30 cellular contexts compared by ENCODE assay signal in the genomic region with DNA sequence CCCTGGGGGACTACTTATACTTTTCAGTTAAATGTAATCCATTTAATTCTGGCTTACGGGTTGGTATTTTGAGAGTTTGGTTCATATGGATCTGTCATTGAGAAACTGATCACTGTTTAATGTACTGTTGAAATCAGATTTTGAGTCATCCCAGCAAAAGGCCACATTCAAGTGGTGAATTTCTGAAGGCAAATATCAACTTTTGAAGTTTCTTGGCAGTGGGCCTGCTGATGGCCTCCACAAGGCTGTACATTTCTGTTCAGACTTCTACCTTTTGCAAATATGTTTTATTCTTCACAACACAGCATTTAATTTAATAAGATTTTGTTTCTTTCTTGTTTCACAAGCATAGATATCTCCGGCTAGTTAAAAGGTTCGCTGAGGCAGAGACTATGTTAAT.
DNase-seq lines count a peak whose midpoint lies in the region; ATAC-seq, FAIRE-seq and TF ChIP-seq lines count a peak whose summit lies in the region.
"Had no signal": no experiment of that assay in that cellular context is flagged by ENCODE, and none has a peak within 500 bp of the region (broad histone marks: within the 10 kb centered on the region; RNA-seq: fewer than 3 reads in every experiment).

No MANE protein-coding gene starts in this region.

- CTCF ChIA-PET in IMR-90 (lab: Yijun Ruan, JAX) = no interaction called here

- TF ChIP-seq CTCF in IMR-90 (conservative IDR thresholded peaks at IDR 0.05; ENCODE audit: low read depth, low read length) (no peak), astrocyte (IDR thresholded peaks at IDR 0.05; ENCODE audit: insufficient read depth, low read depth, low read length) (no peak), fibroblast of lung (conservative IDR thresholded peaks at IDR 0.05 in 1 of 2, IDR thresholded peaks at IDR 0.05 in 1 of 2; ENCODE audit: low read depth in 1 of 2, low read length in 2 of 2) (no peak), stomach (IDR thresholded peaks at IDR 0.05) (no peak), Peyer's patch (IDR thresholded peaks at IDR 0.05) (no peak)

- peaks cover 18% of the 10 kb centered on the region for H3K36me3 Mint-ChIP-seq in astrocyte (ENCODE audit: low read depth, unreplicated experiment)
- H3K36me3 Mint-ChIP-seq: CD8-positive, alpha-beta T cell had no signal

- H3K4ac ChIP-seq in IMR-90 (ENCODE audit: low read depth, low read length) (no peak overlapping the region), mesenchymal stem cell (ENCODE audit: low read depth in 1 of 2, low read length in 2 of 2) (no peak overlapping the region)

- no peak for TF ChIP-seq RAD21 in IMR-90 (IDR thresholded peaks at IDR 0.05; ENCODE audit: low read length)

- H2AK5ac ChIP-seq in IMR-90 (ENCODE audit: low read depth, low read length) (no peak overlapping the region), mesenchymal stem cell (ENCODE audit: low read length, severe bottlenecking) (no peak overlapping the region)

- BruUV-seq in IMR-90 (replicated peaks; lab: Mats Ljungman, UMichigan) = no TSS peak

- intact Hi-C loops in IMR-90 (cut with micrococcal nuclease) (no loop called here), stomach (cut with DNase I; ENCODE audit: low total_unique reads) (no loop called here)

- ATAC-seq in IMR-90 (ENCODE audit: low read depth) (no peak), HG03196 (IDR thresholded peaks at IDR 0.05; ENCODE audit: unreplicated experiment) (no peak)
- ATAC-seq: CD8-positive, alpha-beta T cell; PC-3 had no signal

- H3K4me2 ChIP-seq in IMR-90 (ENCODE audit: low read depth, low read length) = no peak overlapping the region
- no peak overlapping the region for H3K4me2 ChIP-seq in astrocyte (ENCODE audit: low read length)
- H3K4me2 ChIP-seq in fibroblast of lung (ENCODE audit: extremely low read depth, insufficient read depth, low read length) = no peak overlapping the region
- H3K4me2 ChIP-seq in mesenchymal stem cell (ENCODE audit: low read length, poor library complexity, severe bottlenecking) = no peak overlapping the region

- POLR2A ChIA-PET in IMR-90 (lab: Charles Lee; ENCODE audit: unreplicated experiment) = no interaction called here

- no CpG with 5 or more reads among the region's 3 CpGs for WGBS in IMR-90 (ENCODE audit: extremely low coverage in 2 of 2, insufficient read length in 1 of 2), 2 experiments
- 96% methylated on average over 3 of the region's 3 CpGs for WGBS in mesenchymal stem cell
- 89 to 99% (median 97%) methylated on average over 3 of the region's 3 CpGs for WGBS in stomach, 5 donors

- H3K9me3 ChIP-seq in IMR-90 (ENCODE audit: control insufficient read depth, insufficient read depth, low read length) (no peaks in the 10 kb centered on the region), astrocyte (ENCODE audit: insufficient read depth, low read depth, low read length) (no peaks in the 10 kb centered on the region), fibroblast of lung (ENCODE audit: control insufficient read depth, insufficient read depth, low read depth, low read length) (no peaks in the 10 kb centered on the region), mesenchymal stem cell (ENCODE audit: control insufficient read depth, low read length) (peaks cover 9% of the 10 kb centered on the region), stomach (peaks cover 0 to 1% (median under 1%) of the 10 kb centered on the region in 4 donors), Peyer's patch (peaks cover 0 to 4% (median 0%) of the 10 kb centered on the region in 4 donors)
- H3K9me3 ChIP-seq: Caco-2, HAP-1, MG63 had no signal

- H3K4me3 ChIP-seq in IMR-90 (ENCODE audit: insufficient read depth, low read depth, low read length) = no peak overlapping the region
- H3K4me3 ChIP-seq in astrocyte (ENCODE audit: insufficient read depth, low read depth, low read length) = no peak overlapping the region
- no peak overlapping the region for H3K4me3 ChIP-seq in fibroblast of lung (replicated peaks in 1 of 4; ENCODE audit: control extremely low read depth in 1 of 4, insufficient read depth in 1 of 4, low read depth in 3 of 4, low read length in 4 of 4)
- no peak overlapping the region for H3K4me3 ChIP-seq in mesenchymal stem cell (ENCODE audit: insufficient read depth in 1 of 2, low read depth in 1 of 2, low read length in 2 of 2)
- no peak overlapping the region for H3K4me3 ChIP-seq in stomach
- no peak overlapping the region for H3K4me3 ChIP-seq in Peyer's patch
- H3K4me3 ChIP-seq: HAP-1, MG63 had no signal

- peak overlapping the region; percentile 53 for H3K27ac Mint-ChIP-seq in astrocyte (ENCODE audit: unreplicated experiment)
- H3K27ac Mint-ChIP-seq: B cell; CD8-positive, alpha-beta T cell had no signal

- no peak overlapping the region for H4K5ac ChIP-seq in IMR-90 (ENCODE audit: low read depth, low read length)

- H3K79me1 ChIP-seq in IMR-90 (ENCODE audit: low read depth in 1 of 2, low read length in 2 of 2) (peaks cover under 1 to 16% of the 10 kb centered on the region in 2 experiments; a peak in 3 of 4 replicates), mesenchymal stem cell (replicated peaks; ENCODE audit: low read length, poor library complexity, severe bottlenecking) (peaks cover 11% of the 10 kb centered on the region)

- H2BK15ac ChIP-seq in IMR-90 (ENCODE audit: low read depth, low read length) (no peak overlapping the region), mesenchymal stem cell (ENCODE audit: low read depth, poor library complexity, severe bottlenecking) (no peak overlapping the region)

- peaks cover 66% of the 10 kb centered on the region for H3K79me2 ChIP-seq in astrocyte (ENCODE audit: insufficient read depth, low read length)
- peaks cover 8% of the 10 kb centered on the region for H3K79me2 ChIP-seq in fibroblast of lung (ENCODE audit: control insufficient read depth, insufficient read depth, low read length)

- no peak overlapping the region for H3K14ac ChIP-seq in IMR-90 (replicated peaks; ENCODE audit: low read depth, low read length)
- no peak overlapping the region for H3K14ac ChIP-seq in mesenchymal stem cell (ENCODE audit: low read length in 2 of 2)

- no peak overlapping the region for H3K27ac ChIP-seq in IMR-90 (ENCODE audit: insufficient read depth, low read length)
- no peak overlapping the region for H3K27ac ChIP-seq in astrocyte (ENCODE audit: low read depth, low read length)
- H3K27ac ChIP-seq in fibroblast of lung (ENCODE audit: insufficient read depth, low read length) = no peak overlapping the region
- no peak overlapping the region for H3K27ac ChIP-seq in mesenchymal stem cell (ENCODE audit: low read length, poor library complexity, severe bottlenecking)
- no peak overlapping the region for H3K27ac ChIP-seq in stomach
- no peak overlapping the region for H3K27ac ChIP-seq in Peyer's patch
- H3K27ac ChIP-seq: C4-2B had no signal

- H2AFZ ChIP-seq in IMR-90 (replicated peaks; ENCODE audit: low read length, poor library complexity) (no peak overlapping the region), astrocyte (ENCODE audit: low read depth, low read length) (no peak overlapping the region), fibroblast of lung (ENCODE audit: low read length) (no peak overlapping the region), mesenchymal stem cell (ENCODE audit: low read depth, low read length) (no peak overlapping the region)

- H3K23ac ChIP-seq in IMR-90 (ENCODE audit: low read depth, low read length) (no peak overlapping the region), mesenchymal stem cell (ENCODE audit: low read length in 2 of 2) (no peak overlapping the region)

- peaks cover 12% of the 10 kb centered on the region for H3K4me1 Mint-ChIP-seq in astrocyte (ENCODE audit: low read depth, unreplicated experiment)
- H3K4me1 Mint-ChIP-seq: B cell had no signal

- H3K4me3 Mint-ChIP-seq in astrocyte (ENCODE audit: unreplicated experiment) = no peak overlapping the region
- H3K4me3 Mint-ChIP-seq: B cell; CD8-positive, alpha-beta T cell had no signal

- no peaks in the 10 kb centered on the region for H4K20me1 ChIP-seq in IMR-90 (ENCODE audit: insufficient read depth, low read length)
- H4K20me1 ChIP-seq in astrocyte (ENCODE audit: insufficient read depth, low read length) = peaks cover 4% of the 10 kb centered on the region
- H4K20me1 ChIP-seq in fibroblast of lung (ENCODE audit: control insufficient read depth, extremely low read depth, insufficient read depth, low read length) = no peaks in the 10 kb centered on the region

- in situ Hi-C loops in IMR-90 (cut with MboI; ENCODE audit: low sequenced_read_pairs) = no loop called here

- TF ChIP-seq EP300 in stomach (IDR thresholded peaks at IDR 0.05) = no peak

- H3K9me1 ChIP-seq in IMR-90 (ENCODE audit: insufficient read depth, low read length) = no peaks in the 10 kb centered on the region

- no peaks in the 10 kb centered on the region for H3K27me3 Mint-ChIP-seq in astrocyte (ENCODE audit: low read depth, unreplicated experiment)
- H3K27me3 Mint-ChIP-seq: B cell had no signal

- H2BK12ac ChIP-seq in mesenchymal stem cell (ENCODE audit: low read length in 2 of 2) = no peak overlapping the region

- H3K9ac ChIP-seq in IMR-90 (ENCODE audit: low read depth, low read length) = no peak overlapping the region
- H3K9ac ChIP-seq in astrocyte (ENCODE audit: low read length) = no peak overlapping the region
- no peak overlapping the region for H3K9ac ChIP-seq in fibroblast of lung (ENCODE audit: insufficient read depth, low read length)
- no peak overlapping the region for H3K9ac ChIP-seq in mesenchymal stem cell (ENCODE audit: low read length)

- H2BK120ac ChIP-seq in IMR-90 (ENCODE audit: low read depth, low read length) = no peak overlapping the region
- no peak overlapping the region for H2BK120ac ChIP-seq in mesenchymal stem cell (ENCODE audit: low read depth, low read length)

- H2BK5ac ChIP-seq in IMR-90 (ENCODE audit: low read depth, low read length, poor library complexity, severe bottlenecking) (no peak overlapping the region), mesenchymal stem cell (ENCODE audit: low read depth, low read length, poor library complexity, severe bottlenecking) (no peak overlapping the region)

- H3K56ac ChIP-seq in IMR-90 (ENCODE audit: extremely low read depth, insufficient read depth, low read length) = no peak overlapping the region

- H2AK9ac ChIP-seq in IMR-90 (replicated peaks; ENCODE audit: low read depth, low read length, poor library complexity) = no peak overlapping the region

- H4K91ac ChIP-seq in IMR-90 (ENCODE audit: insufficient read depth, low read depth, low read length) (no peak overlapping the region), mesenchymal stem cell (ENCODE audit: low read length) (no peak overlapping the region)

- H2BK20ac ChIP-seq in IMR-90 (ENCODE audit: low read depth, low read length) = no peak overlapping the region

- FAIRE-seq in astrocyte (lab: Jason Lieb, UNC) = no peak
- FAIRE-seq: GM12891 had no signal

- no peak overlapping the region for H3K18ac ChIP-seq in IMR-90 (ENCODE audit: low read depth, low read length)
- no peak overlapping the region for H3K18ac ChIP-seq in mesenchymal stem cell (ENCODE audit: low read depth in 1 of 2, low read length in 2 of 2)

- dilution Hi-C loops in IMR-90 (cut with HindIII; ENCODE audit: low sequenced_read_pairs, unreplicated experiment) = no loop called here

- H4K8ac ChIP-seq in IMR-90 (ENCODE audit: low read depth in 2 of 2, low read length in 2 of 2) (no peak overlapping the region), mesenchymal stem cell (ENCODE audit: low read length) (no peak overlapping the region)

- H3K9me3 Mint-ChIP-seq in astrocyte (ENCODE audit: unreplicated experiment) = peaks cover 6% of the 10 kb centered on the region

- peak; percentile 45 for DNase-seq in IMR-90
- DNase-seq in astrocyte (ENCODE audit: low read depth) = no peak
- peak; percentile 36 to 55 for DNase-seq in fibroblast of lung (ENCODE audit: low read depth in 2 of 2)
- DNase-seq in mesenchymal stem cell = peak; percentile 12
- no peak for DNase-seq in stomach
- DNase-seq in NCI-H2227 (lab: John Stamatoyannopoulos, UW; ENCODE audit: unreplicated experiment) = no peak
- no peak for DNase-seq in Peyer's patch
- DNase-seq: Caco-2; CD8-positive, alpha-beta T cell; EL; GF-D8; GOT3; KG1; MG63; NCI-H1105 treated with DMSO at 0.1 percent for 48 hours; NCI-H146; NCI-H1930; NCI-H2107; NCI-H446; NCI-H524 treated with DMSO at 0.1 percent for 48 hours; NCI-H774; NK-92 treated with Interleukin-12 subunit alpha and Interleukin-12 subunit beta, amount 100 ng/mL, for 24 hours; PC-3; RPMI8226; SHP77 had no signal

- peaks cover 2% of the 10 kb centered on the region; the same call in 1 of the 2 replicates for H3K4me1 ChIP-seq in IMR-90 (ENCODE audit: control insufficient read depth, insufficient read depth, low read length)
- H3K4me1 ChIP-seq in astrocyte (ENCODE audit: insufficient read depth, low read length) = peaks cover 7% of the 10 kb centered on the region
- peaks cover 2% of the 10 kb centered on the region for H3K4me1 ChIP-seq in fibroblast of lung (ENCODE audit: control insufficient read depth, extremely low read depth, insufficient read depth, low read length)
- H3K4me1 ChIP-seq in mesenchymal stem cell (ENCODE audit: control insufficient read depth, insufficient read depth, low read depth, low read length) = no peaks in the 10 kb centered on the region
- H3K4me1 ChIP-seq in stomach = peaks cover 0 to 15% (median 5%) of the 10 kb centered on the region in 4 donors
- H3K4me1 ChIP-seq in Peyer's patch = no peaks in the 10 kb centered on the region
- H3K4me1 ChIP-seq: Caco-2, HAP-1 had no signal

- H3K27me3 ChIP-seq in IMR-90 (ENCODE audit: control insufficient read depth, insufficient read depth, low read length) = no peaks in the 10 kb centered on the region
- H3K27me3 ChIP-seq in astrocyte (ENCODE audit: insufficient read depth, low read length) = no peaks in the 10 kb centered on the region
- no peaks in the 10 kb centered on the region for H3K27me3 ChIP-seq in fibroblast of lung (ENCODE audit: control insufficient read depth, insufficient read depth, low read length)
- no peaks in the 10 kb centered on the region for H3K27me3 ChIP-seq in mesenchymal stem cell (ENCODE audit: control insufficient read depth in 1 of 2, insufficient read depth in 1 of 2, low read length in 2 of 2)
- H3K27me3 ChIP-seq in stomach = no peaks in the 10 kb centered on the region
- no peaks in the 10 kb centered on the region for H3K27me3 ChIP-seq in Peyer's patch
- H3K27me3 ChIP-seq: MG63 had no signal

- H3K36me3 ChIP-seq in IMR-90 (ENCODE audit: control insufficient read depth, insufficient read depth, low read length) (no peaks in the 10 kb centered on the region), astrocyte (ENCODE audit: insufficient read depth, low read length) (no peaks in the 10 kb centered on the region), fibroblast of lung (ENCODE audit: control insufficient read depth, insufficient read depth, low read length) (no peaks in the 10 kb centered on the region), mesenchymal stem cell (ENCODE audit: control insufficient read depth in 1 of 2, insufficient read depth in 2 of 2, low read depth in 1 of 2, low read length in 2 of 2) (peaks cover under 1 to 3% of the 10 kb centered on the region in 2 experiments), stomach (no peaks in the 10 kb centered on the region), Peyer's patch (no peaks in the 10 kb centered on the region)
- H3K36me3 ChIP-seq: HAP-1 had no signal

- TF ChIP-seq POLR2A in IMR-90 (IDR thresholded peaks at IDR 0.05; ENCODE audit: low read depth, low read length) (no peak), stomach (IDR thresholded peaks at IDR 0.05) (no peak), Peyer's patch (IDR thresholded peaks at IDR 0.05) (no peak)

Comparison
In these comparisons a context has a peak if more than half of its experiments do, and no peak if none do; other contexts are left out.
1. DNase-seq: peak in IMR-90 (single experiment), fibroblast of lung (2 of 2) and mesenchymal stem cell (single experiment); none in astrocyte (single experiment), stomach (single experiment), NCI-H2227 (single experiment) and Peyer's patch (0 of 3).